32 cellular contexts compared by ENCODE assay signal in genomic region chr12:44537354-44537753, GRCh38.
"Had no signal": no experiment of that assay in that cellular context is flagged by ENCODE, and none has a peak within 500 bp of the region (broad histone marks: within the 10 kb centered on the region; RNA-seq: fewer than 3 reads in every experiment).

No MANE protein-coding gene starts in this region.

- H3K27me3 ChIP-seq: MG63 had no signal

- DNase-seq: Karpas-422, Kasumi-1, MG63, MM.1S, MV-4-11, NCI-H1048, NCI-H1092, NCI-H1092 treated with DMSO at 0.1 percent for 48 hours, NCI-H1105, NCI-H1105 treated with DMSO at 0.1 percent for 48 hours, NCI-H1417 treated with DMSO at 0.1 percent for 48 hours, NCI-H1436, NCI-H1436 treated with DMSO at 0.1 percent for 48 hours, NCI-H146, NCI-H1694, NCI-H1694 treated with DMSO at 0.1 percent for 48 hours, NCI-H187, NCI-H187 treated with DMSO at 0.1 percent for 48 hours, NCI-H2029, NCI-H2029 treated with DMSO at 0.1 percent for 48 hours, NCI-H2081 treated with DMSO at 0.1 percent for 48 hours, NCI-H2107, NCI-H2171, NCI-H2171 treated with DMSO at 0.1 percent for 48 hours, NCI-H2227 treated with DMSO at 0.1 percent for 48 hours, NCI-H226, NCI-H345, NCI-H446, NCI-H446 treated with DMSO at 0.1 percent for 48 hours, NCI-H510A, NCI-H510A treated with DMSO at 0.1 percent for 48 hours, NCI-H524 had no signal

- H3K9me3 ChIP-seq: MG63 had no signal

- H3K4me3 ChIP-seq: MG63 had no signal

- H3K36me3 ChIP-seq: MG63 had no signal
